8 cellular contexts compared by ENCODE assay signal in the genomic region with DNA sequence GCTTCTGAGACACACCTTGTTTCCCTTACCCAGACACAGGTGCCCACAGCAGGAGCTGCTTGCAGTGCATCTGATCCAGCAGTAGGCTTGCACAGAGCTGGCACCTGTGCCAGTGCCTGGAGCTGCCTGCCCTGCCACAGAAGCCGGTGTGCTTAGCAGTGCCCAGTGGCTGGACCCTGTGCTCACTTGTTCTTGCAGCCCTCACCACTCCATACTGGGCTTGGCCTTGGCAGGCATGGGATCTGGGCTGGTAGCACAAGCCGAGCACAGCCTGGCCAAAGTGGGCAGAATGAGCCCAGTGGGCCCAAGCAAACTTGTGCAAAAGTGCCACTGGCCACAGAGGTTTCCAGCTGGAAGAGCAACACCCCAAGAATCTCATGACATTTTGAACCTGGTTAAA.
"Had no signal": no experiment of that assay in that cellular context is flagged by ENCODE, and none has a peak within 500 bp of the region (broad histone marks: within the 10 kb centered on the region; RNA-seq: fewer than 3 reads in every experiment).

No MANE protein-coding gene starts in this region.

- ATAC-seq: HCT116, HepG2 had no signal

- H3K4me1 ChIP-seq: HAP-1 had no signal

- H3K4me3 ChIP-seq: GM23248, HAP-1 had no signal

- FAIRE-seq: HepG2 had no signal

- H3K27ac ChIP-seq: GM23248, HL-60 had no signal

- H3K9ac ChIP-seq: GM23248 had no signal

- H3K36me3 ChIP-seq: HAP-1 had no signal

- H3K9me3 ChIP-seq: HAP-1 had no signal

- DNase-seq: GM23248, GOT3, H7, HFFc6 had no signal
